Comparison of ENCODE assay signal across 8 cellular contexts in genomic region chr15:67025719-67026118, GRCh38. TPM values are rescaled to one million over a fixed set of nuclear protein-coding genes. Genes with fewer than 3 reads are reported as not detected.
A peak's percentile ranks its signal among the peaks of the same experiment; 100 is the strongest.
DNase-seq lines count a peak whose midpoint lies in the region; ATAC-seq and FAIRE-seq lines count a peak whose summit lies in the region.

No MANE protein-coding gene starts in this region.

- ATAC-seq in GM21576 (IDR thresholded peaks at IDR 0.05; ENCODE audit: unreplicated experiment): no peak
- no peak for ATAC-seq in GM19455 (IDR thresholded peaks at IDR 0.05; ENCODE audit: unreplicated experiment)

- DNase-seq in EH (ENCODE audit: low read depth): peak; percentile 78
- DNase-seq in RCC 7860 (ENCODE audit: low spot score): peak; percentile 83
- DNase-seq in fibroblast of peridontal ligament (ENCODE audit: extremely low read depth): peak; percentile 63
- DNase-seq in pulmonary artery endothelial cell (ENCODE audit: low read depth, low spot score): peak; percentile 43
- no peak for DNase-seq in occipital lobe (lab: John Stamatoyannopoulos, UW)
- DNase-seq in NK-92 treated with Interleukin-12 subunit alpha and Interleukin-12 subunit beta, amount 100 ng/mL, for 24 hours (lab: John Stamatoyannopoulos, UW): no peak

- peak; percentile 72 for FAIRE-seq in RCC 7860 (lab: Jason Lieb, UNC)

RNA-seq across cellular contexts. Expression of gene SMAD3, which starts 39.7 kb away (rescaled TPM):
- total RNA-seq in pulmonary artery endothelial cell: 32.6 and 34.6 TPM in 2 replicates
- 2.5 TPM for total RNA-seq in occipital lobe

Comparison
In these comparisons a context has a peak if more than half of its experiments do, and no peak if none do; other contexts are left out.
1. DNase-seq: peak in EH (single experiment), RCC 7860 (single experiment), fibroblast of peridontal ligament (single experiment) and pulmonary artery endothelial cell (single experiment); none in occipital lobe (single experiment) and NK-92 treated with Interleukin-12 subunit alpha and Interleukin-12 subunit beta, amount 100 ng/mL, for 24 hours (single experiment).